Comparison of ENCODE assay signal across 19 cellular contexts in the genomic region with DNA sequence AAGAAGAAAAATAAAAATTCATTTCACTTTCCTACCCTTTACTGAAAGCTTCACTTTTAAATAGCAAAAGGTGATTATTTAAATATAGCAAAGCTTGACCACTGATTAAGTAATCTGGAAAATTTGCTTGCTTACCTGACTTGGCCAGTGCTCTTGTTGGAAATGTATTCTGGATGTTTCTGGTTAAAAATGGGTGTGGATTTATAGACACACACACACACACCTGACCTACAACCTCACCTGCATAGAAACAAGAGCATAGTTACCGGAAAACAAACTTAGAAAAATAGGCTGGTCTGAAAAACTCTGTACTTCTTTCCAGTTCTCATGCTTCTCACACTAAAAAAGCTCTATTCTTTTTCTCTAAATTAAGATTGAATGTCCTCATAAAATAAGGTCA. TPM values are rescaled to one million over a fixed set of nuclear protein-coding genes. Genes with fewer than 3 reads are reported as not detected.
DNase-seq lines count a peak whose midpoint lies in the region; ATAC-seq and TF ChIP-seq lines count a peak whose summit lies in the region.
"Had no signal": no experiment of that assay in that cellular context is flagged by ENCODE, and none has a peak within 500 bp of the region (broad histone marks: within the 10 kb centered on the region; RNA-seq: fewer than 3 reads in every experiment).

TSS of gene AGR3 (minus strand) at position 175 of the 400 bp plus-strand sequence. CDS start 3,365 bp downstream, outside the sequence.

- intact Hi-C loops in left lung (cut with DNase I), result no loop called here

- no peak within 1 kb of the TSS for H3K4me2 ChIP-seq in OCI-LY1 (ENCODE audit: low read length)

- no peaks in the 10 kb centered on the region for H4K20me1 ChIP-seq in OCI-LY1 (ENCODE audit: insufficient read depth, low read length)

- H3K27me3 ChIP-seq in OCI-LY1 (ENCODE audit: insufficient read depth, low read length) (no peaks in the 10 kb centered on the region), left lung (no peaks in the 10 kb centered on the region)

- H3F3A ChIP-seq in OCI-LY1 (ENCODE audit: insufficient read depth, low read length), result no peaks in the 10 kb centered on the region

- no peaks in the 10 kb centered on the region for H3K79me2 ChIP-seq in OCI-LY1 (ENCODE audit: insufficient read depth, low read length)

- H3K9me3 ChIP-seq in OCI-LY1 (ENCODE audit: low read length) (no peaks in the 10 kb centered on the region), left lung (no peaks in the 10 kb centered on the region)

- H3K4me3 ChIP-seq in OCI-LY1 (ENCODE audit: low read depth, low read length, poor library complexity, severe bottlenecking) (no peak within 1 kb of the TSS), left lung (peak within 1 kb of the TSS; percentile 10 to 26)
- H3K4me3 ChIP-seq: GM23248 had no signal

- H3K9me2 ChIP-seq in OCI-LY1 (ENCODE audit: low read depth, low read length), result no peaks in the 10 kb centered on the region

- H3K9ac ChIP-seq in OCI-LY1 (ENCODE audit: low read length), result no peak within 1 kb of the TSS
- H3K9ac ChIP-seq: GM23248 had no signal

- TF ChIP-seq CTCF in OCI-LY1 (IDR thresholded peaks at IDR 0.05; ENCODE audit: low read length) (no peak), left lung (IDR thresholded peaks at IDR 0.05) (no peak)

- DNase-seq in LoVo (ENCODE audit: low spot score) (peak; percentile 66), left lung (no peak), renal cortical epithelial cell (ENCODE audit: low read depth) (peak; percentile 86), DMS 273 treated with DMSO at 0.1 percent for 48 hours (lab: John Stamatoyannopoulos, UW) (no peak), OCI-M2 (lab: John Stamatoyannopoulos, UW; ENCODE audit: unreplicated experiment) (no peak), NOMO-1 treated with dmso at 0.1 percent for 144 hours (lab: John Stamatoyannopoulos, UW; ENCODE audit: unreplicated experiment) (no peak)
- no peak for DNase-seq in activated CD8-positive, alpha-beta memory T cell treated with anti-CD3 and anti-CD28 coated beads, Interleukin-2, amount 50 U/mL, for 4 hours
- DNase-seq: activated B cell treated with CpG ODN at 0.5 μM for 24 hours; activated CD8-positive, alpha-beta T cell treated with anti-CD3 and anti-CD28 coated beads, Interleukin-2, amount 10 ng/mL, durations not matched to agents 7 days and 5 days; activated naive CD8-positive, alpha-beta T cell treated with anti-CD3 and anti-CD28 coated beads for 36 hours; GF-D8; GM23248; mesendoderm; nucleus accumbens; Right ventricle myocardium superior; stimulated activated CD4-positive, alpha-beta T cell treated with anti-CD3 and anti-CD28 coated beads, Interleukin-2, amount 100 ng/mL, for 24 hours had no signal

- peak within 1 kb of the TSS; percentile 66; the same call in 1 of the 2 replicates for H2AFZ ChIP-seq in OCI-LY1 (ENCODE audit: low read length)
- H2AFZ ChIP-seq: GM23248 had no signal

- ATAC-seq in left lung, result peak; percentile 85
- ATAC-seq: activated CD8-positive, alpha-beta T cell treated with anti-CD3 and anti-CD28 coated beads, Interleukin-2, amount 10 ng/mL, durations not matched to agents 7 days and 5 days; sciatic nerve had no signal

- H3K36me3 ChIP-seq in OCI-LY1 (ENCODE audit: insufficient read depth, low read length), result no peaks in the 10 kb centered on the region
- H3K36me3 ChIP-seq in left lung, result no peaks in the 10 kb centered on the region

- no peak within 1 kb of the TSS for H3K27ac ChIP-seq in OCI-LY1 (ENCODE audit: low read depth, low read length, poor library complexity, severe bottlenecking)
- H3K27ac ChIP-seq in left lung, result peak within 1 kb of the TSS; percentile 63 to 82
- H3K27ac ChIP-seq: GM23248 had no signal

- peaks cover 12% of the 10 kb centered on the region for H3K4me1 ChIP-seq in OCI-LY1 (ENCODE audit: insufficient read depth, low read length, severe bottlenecking)
- no peaks in the 10 kb centered on the region for H3K4me1 ChIP-seq in left lung

RNA-seq across cellular contexts. Expression of gene AGR3, which starts in this region (rescaled TPM):
- total RNA-seq in left lung (100 to 1,000 TPM; 115 to 132 TPM), renal cortical epithelial cell (not detected in 2 replicates)
- total RNA-seq: activated B cell treated with CpG ODN at 0.5 μM for 24 hours; activated CD8-positive, alpha-beta T cell treated with anti-CD3 and anti-CD28 coated beads, Interleukin-2, amount 10 ng/mL, durations not matched to agents 7 days and 5 days; activated naive CD8-positive, alpha-beta T cell treated with anti-CD3 and anti-CD28 coated beads for 36 hours; epithelial cell of proximal tubule; GM23248; Right ventricle myocardium superior; sciatic nerve had no signal

Comparison
In these comparisons a context has a peak if more than half of its experiments do, and no peak if none do; other contexts are left out.
1. RNA of gene AGR3 (total RNA-seq): 115 to 132 TPM in left lung; not detected in renal cortical epithelial cell; every median in the first group is over 100 times any median in the second.
2. Peak in DNase-seq in renal cortical epithelial cell; RNA of the gene not detected or under 1 TPM.